13 cellular contexts compared by ENCODE assay signal in the genomic region with DNA sequence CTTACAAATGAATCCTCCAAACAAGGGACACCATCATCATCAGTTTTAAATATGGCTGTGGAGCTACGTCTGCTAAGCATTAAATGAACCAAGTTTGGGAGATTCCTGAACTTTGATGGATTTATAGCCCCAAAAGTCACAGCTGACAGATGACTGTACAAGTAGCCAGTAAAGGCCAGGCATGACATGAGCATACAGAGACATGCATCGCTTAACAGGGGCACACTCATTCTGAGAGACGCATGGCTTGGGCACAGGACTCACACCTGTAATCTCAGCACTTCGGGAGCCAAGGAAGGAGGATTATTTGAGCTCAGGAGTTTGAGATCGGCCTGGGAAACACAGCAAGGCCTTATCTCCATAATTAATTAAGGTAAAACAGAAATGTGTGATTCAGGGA.
DNase-seq lines count a peak whose midpoint lies in the region; ATAC-seq and TF ChIP-seq lines count a peak whose summit lies in the region.
"Had no signal": no experiment of that assay in that cellular context is flagged by ENCODE, and none has a peak within 500 bp of the region (broad histone marks: within the 10 kb centered on the region; RNA-seq: fewer than 3 reads in every experiment).

No MANE protein-coding gene starts in this region.

- CTCF ChIA-PET in activated CD4-positive, alpha-beta T cell treated with anti-CD3 and anti-CD28 coated beads, Interleukin-2, amount 10 ng/mL, durations not matched to agents 7 days and 5 days (lab: Charles Lee): interaction anchor here (0.6 kb wide), 1 partner anchor 311 kb away, joined by 3 read pairs; no protein-coding TSS in a partner anchor
- CTCF ChIA-PET in activated CD4-positive, alpha-beta T cell treated with anti-CD3 and anti-CD28 coated beads for 36 hours (lab: Charles Lee): no interaction called here

- no peaks in the 10 kb centered on the region for H3K4me1 Mint-ChIP-seq in activated CD4-positive, alpha-beta T cell treated with anti-CD3 and anti-CD28 coated beads, Interleukin-2, amount 10 ng/mL, durations not matched to agents 7 days and 5 days
- H3K4me1 Mint-ChIP-seq in activated CD4-positive, alpha-beta T cell treated with anti-CD3 and anti-CD28 coated beads for 36 hours: no peaks in the 10 kb centered on the region
- H3K4me1 Mint-ChIP-seq in nephron: peaks cover 68% of the 10 kb centered on the region
- H3K4me1 Mint-ChIP-seq: CD14-positive monocyte; CD8-positive, alpha-beta memory T cell had no signal

- DNase-seq in activated CD4-positive, alpha-beta T cell treated with anti-CD3 and anti-CD28 coated beads, Interleukin-2, amount 10 ng/mL, durations not matched to agents 7 days and 5 days: no peak
- DNase-seq in activated CD4-positive, alpha-beta T cell treated with anti-CD3 and anti-CD28 coated beads for 36 hours: no peak
- DNase-seq in islet precursor cell: peak; percentile 40
- no peak for DNase-seq in activated CD4-positive, CD25-positive, alpha-beta regulatory T cell treated with anti-CD3 and anti-CD28 coated beads, Interleukin-2, amount 50 U/mL, for 72 hours
- DNase-seq in NCI-H1694 (lab: John Stamatoyannopoulos, UW): no peak
- no peak for DNase-seq in GM19240 (ENCODE audit: insufficient read length, low spot score)
- DNase-seq: Caco-2; CD8-positive, alpha-beta memory T cell; DND-41; GDM1; GOT3 had no signal

- no peak for TF ChIP-seq CTCF in nephron (IDR thresholded peaks at IDR 0.05; ENCODE audit: unreplicated experiment in 3 of 3)

- no peaks in the 10 kb centered on the region for H3K36me3 Mint-ChIP-seq in activated CD4-positive, alpha-beta T cell treated with anti-CD3 and anti-CD28 coated beads, Interleukin-2, amount 10 ng/mL, durations not matched to agents 7 days and 5 days (ENCODE audit: low read depth)
- no peaks in the 10 kb centered on the region for H3K36me3 Mint-ChIP-seq in activated CD4-positive, alpha-beta T cell treated with anti-CD3 and anti-CD28 coated beads for 36 hours (ENCODE audit: low read depth)
- H3K36me3 Mint-ChIP-seq in nephron (ENCODE audit: low read depth): no peaks in the 10 kb centered on the region
- H3K36me3 Mint-ChIP-seq: CD14-positive monocyte; CD8-positive, alpha-beta memory T cell had no signal

- no peak overlapping the region for H3K4me3 Mint-ChIP-seq in activated CD4-positive, alpha-beta T cell treated with anti-CD3 and anti-CD28 coated beads, Interleukin-2, amount 10 ng/mL, durations not matched to agents 7 days and 5 days
- no peak overlapping the region for H3K4me3 Mint-ChIP-seq in activated CD4-positive, alpha-beta T cell treated with anti-CD3 and anti-CD28 coated beads for 36 hours
- no peak overlapping the region for H3K4me3 Mint-ChIP-seq in nephron
- H3K4me3 Mint-ChIP-seq: CD14-positive monocyte; CD8-positive, alpha-beta memory T cell had no signal

- no peaks in the 10 kb centered on the region for H3K9me3 Mint-ChIP-seq in activated CD4-positive, alpha-beta T cell treated with anti-CD3 and anti-CD28 coated beads, Interleukin-2, amount 10 ng/mL, durations not matched to agents 7 days and 5 days
- H3K9me3 Mint-ChIP-seq in activated CD4-positive, alpha-beta T cell treated with anti-CD3 and anti-CD28 coated beads for 36 hours (ENCODE audit: low read depth): no peaks in the 10 kb centered on the region
- H3K9me3 Mint-ChIP-seq in nephron: no peaks in the 10 kb centered on the region
- H3K9me3 Mint-ChIP-seq: CD14-positive monocyte; CD8-positive, alpha-beta memory T cell had no signal

- POLR2A ChIA-PET in activated CD4-positive, alpha-beta T cell treated with anti-CD3 and anti-CD28 coated beads, Interleukin-2, amount 10 ng/mL, durations not matched to agents 7 days and 5 days (lab: Charles Lee): no interaction called here
- POLR2A ChIA-PET in activated CD4-positive, alpha-beta T cell treated with anti-CD3 and anti-CD28 coated beads for 36 hours (lab: Charles Lee): no interaction called here

- H3K27ac Mint-ChIP-seq in activated CD4-positive, alpha-beta T cell treated with anti-CD3 and anti-CD28 coated beads, Interleukin-2, amount 10 ng/mL, durations not matched to agents 7 days and 5 days: peak overlapping the region; percentile 28
- no peak overlapping the region for H3K27ac Mint-ChIP-seq in activated CD4-positive, alpha-beta T cell treated with anti-CD3 and anti-CD28 coated beads for 36 hours
- peak overlapping the region in 2 of 3 experiments; percentile 55 to 78 for H3K27ac Mint-ChIP-seq in nephron
- H3K27ac Mint-ChIP-seq: CD14-positive monocyte; CD8-positive, alpha-beta memory T cell had no signal

- H3K27me3 Mint-ChIP-seq in activated CD4-positive, alpha-beta T cell treated with anti-CD3 and anti-CD28 coated beads, Interleukin-2, amount 10 ng/mL, durations not matched to agents 7 days and 5 days: peaks cover 2% of the 10 kb centered on the region
- H3K27me3 Mint-ChIP-seq in activated CD4-positive, alpha-beta T cell treated with anti-CD3 and anti-CD28 coated beads for 36 hours: peaks cover 3% of the 10 kb centered on the region
- no peaks in the 10 kb centered on the region for H3K27me3 Mint-ChIP-seq in nephron (ENCODE audit: low read depth)

- no peak for ATAC-seq in activated CD4-positive, alpha-beta T cell treated with anti-CD3 and anti-CD28 coated beads for 36 hours

- intact Hi-C loops in activated CD4-positive, alpha-beta T cell treated with anti-CD3 and anti-CD28 coated beads for 36 hours (cut with DNase I, micrococcal nuclease): no loop called here
